1 cellular context compared by ENCODE assay signal in genomic region chr1:214548988-214549387, GRCh38.
TF ChIP-seq lines count a peak whose summit lies in the region.

No MANE protein-coding gene starts in this region.

TF ChIP-seq in GM23338, 12 proteins besides CTCF, POLR2A, EP300 and RAD21:
- TF ChIP-seq ZNF462 (CRISPR knock-in tag; IDR thresholded peaks at IDR 0.05): no peak
- no peak for TF ChIP-seq ZNF331 (CRISPR knock-in tag; IDR thresholded peaks at IDR 0.05; ENCODE audit: low read depth)
- TF ChIP-seq CREB1 (CRISPR knock-in tag; IDR thresholded peaks at IDR 0.05; ENCODE audit: low read depth): no peak
- no peak for TF ChIP-seq JUNB (IDR thresholded peaks at IDR 0.05; ENCODE audit: unreplicated experiment)
TF ChIP-seq in GM23338: peak in this region for 0.
